19 cellular contexts compared by ENCODE assay signal in the genomic region with DNA sequence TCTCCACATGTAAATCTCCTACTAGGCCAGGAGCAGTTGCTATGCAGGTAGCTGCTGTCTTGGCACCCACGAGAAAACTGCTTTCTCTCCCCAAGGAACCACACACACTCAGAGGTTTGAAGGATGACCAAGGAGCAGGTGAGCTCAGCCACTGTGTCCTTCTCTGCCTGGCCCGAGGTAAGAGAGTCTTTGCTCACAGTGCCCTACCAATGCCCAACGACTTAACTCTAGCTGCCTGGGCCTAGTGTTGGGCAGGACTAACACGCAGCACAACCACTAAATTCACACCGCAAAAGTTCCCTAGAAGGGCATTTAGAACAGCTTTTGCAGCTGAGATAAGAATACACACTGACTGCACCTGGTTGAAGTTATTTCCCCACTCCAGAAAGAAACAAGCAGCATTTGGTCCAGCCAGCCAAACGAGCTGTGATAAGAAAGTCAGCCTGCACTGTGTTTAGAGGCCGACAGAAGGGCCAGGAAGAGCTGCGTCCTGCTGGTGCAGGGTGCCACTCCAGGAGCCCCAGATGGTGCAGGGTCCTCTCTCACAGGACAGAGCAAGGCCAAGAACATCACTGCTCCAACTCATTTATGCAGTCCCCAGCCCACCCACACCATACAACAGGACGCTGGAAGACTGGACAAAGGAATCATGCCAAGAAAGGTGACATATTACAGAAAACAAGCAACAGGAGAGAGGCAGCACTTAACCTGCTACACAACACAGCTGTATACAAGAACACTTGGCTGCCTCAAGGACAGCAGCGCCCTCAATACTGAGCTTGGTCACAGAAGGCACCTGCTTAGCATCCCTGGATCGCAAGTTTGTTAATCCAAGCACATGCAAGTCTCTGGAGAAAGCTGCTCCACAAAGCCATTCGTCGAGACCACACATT. TPM values are rescaled to one million over a fixed set of nuclear protein-coding genes. Genes with fewer than 3 reads are reported as not detected.
DNase-seq lines count a peak whose midpoint lies in the region; ATAC-seq, FAIRE-seq and TF ChIP-seq lines count a peak whose summit lies in the region.
"Had no signal": no experiment of that assay in that cellular context is flagged by ENCODE, and none has a peak within 500 bp of the region (broad histone marks: within the 10 kb centered on the region; RNA-seq: fewer than 3 reads in every experiment).

No MANE protein-coding gene starts in this region.

- 52 to 57% (median 57%) methylated on average over 12 to 13 of the region's 13 CpGs for WGBS in heart left ventricle, 4 donors
- 25 to 26% methylated on average over 13 of the region's 13 CpGs for WGBS in pancreas, 2 donors

- DNase-seq in DMS 273 (lab: John Stamatoyannopoulos, UW; ENCODE audit: unreplicated experiment) (peak; percentile 58), DMS 273 treated with DMSO at 0.1 percent for 48 hours (lab: John Stamatoyannopoulos, UW) (no peak), Panc1 (ENCODE audit: low read depth, low spot score) (no peak), heart left ventricle (peak in 1 of 5 donors; percentile 32), pancreas (no peak), NCI-H748 treated with DMSO at 0.1 percent for 48 hours (lab: John Stamatoyannopoulos, UW) (no peak)
- no peak for DNase-seq in stimulated activated CD4-positive, alpha-beta T cell treated with anti-CD3 and anti-CD28 coated beads, Interleukin-4, amount 100 ng/mL, for 1 hour
- DNase-seq: activated CD8-positive, alpha-beta T cell treated with anti-CD3 and anti-CD28 coated beads for 36 hours; activated gamma-delta T cell treated with Interleukin-2 at 50 U/mL for 16 hours; kidney glomerular epithelial cell; NCI-H1105 treated with DMSO at 0.1 percent for 48 hours; NCI-H446 treated with DMSO at 0.1 percent for 48 hours; RPMI8226; small intestine; T-helper 9 cell had no signal

- no peak for TF ChIP-seq CTCF in Panc1 (IDR thresholded peaks at IDR 0.05)
- TF ChIP-seq CTCF in heart left ventricle (IDR thresholded peaks at IDR 0.05), result no peak
- no peak for TF ChIP-seq CTCF in pancreas (IDR thresholded peaks at IDR 0.05)

- POLR2A ChIA-PET in Panc1 (lab: Charles Lee), result interaction anchor here (1.1 to 1.4 kb wide), 2 partner anchors 9 to 15 kb away, joined by 3 to 12 read pairs; no protein-coding TSS in a partner anchor

- no TSS peak for BruUV-seq in Panc1 (replicated peaks; lab: Mats Ljungman, UMichigan)

- no peak overlapping the region for H3K4me3 ChIP-seq in Panc1 (ENCODE audit: low read depth in 2 of 2, low read length in 2 of 2)
- no peak overlapping the region for H3K4me3 ChIP-seq in heart left ventricle
- no peak overlapping the region for H3K4me3 ChIP-seq in pancreas
- H3K4me3 ChIP-seq: suprapubic skin had no signal

- no peaks in the 10 kb centered on the region for H3K36me3 ChIP-seq in Panc1 (ENCODE audit: control insufficient read depth, insufficient read depth, low read length)
- H3K36me3 ChIP-seq in heart left ventricle, result no peaks in the 10 kb centered on the region
- H3K36me3 ChIP-seq in pancreas, result no peaks in the 10 kb centered on the region
- H3K36me3 ChIP-seq: suprapubic skin had no signal

- ATAC-seq in Panc1, result 0 out of 2 replicates have a peak, but pooled peaks have one; percentile 44
- ATAC-seq in heart left ventricle, result peak; percentile 48 to 77 (median 58)
- ATAC-seq in pancreas, result peak; percentile 54 to 86 (median 68)
- ATAC-seq in HG02852 (IDR thresholded peaks at IDR 0.05; ENCODE audit: unreplicated experiment), result no peak
- ATAC-seq: activated CD8-positive, alpha-beta T cell treated with anti-CD3 and anti-CD28 coated beads for 36 hours had no signal

- TF ChIP-seq POLR2A in heart left ventricle (IDR thresholded peaks at IDR 0.05), result no peak

- in situ Hi-C loops in Panc1 (cut with HindIII; ENCODE audit: low pct_unique_long_range_greater_than_20kb, low sequenced_read_pairs), result no loop called here

- no peaks in the 10 kb centered on the region for H3K9me3 ChIP-seq in Panc1 (ENCODE audit: control insufficient read depth, insufficient read depth, low read depth, low read length)
- no peaks in the 10 kb centered on the region for H3K9me3 ChIP-seq in heart left ventricle
- no peaks in the 10 kb centered on the region for H3K9me3 ChIP-seq in pancreas
- H3K9me3 ChIP-seq: suprapubic skin had no signal

- intact Hi-C loops in Panc1 (cut with micrococcal nuclease; ENCODE audit: unreplicated experiment) (no loop called here), heart left ventricle (cut with DNase I) (loop anchor here in 1 of 10 donors (2.0 kb wide), 1 partner anchor 14 kb away; no protein-coding TSS in a partner anchor), pancreas (cut with DNase I) (no loop called here)

- H3K27ac ChIP-seq in Panc1 (ENCODE audit: low read length), result no peak overlapping the region
- H3K27ac ChIP-seq in heart left ventricle, result peak overlapping the region in 10 of 12 donors; percentile 13 to 71 (median 31)
- H3K27ac ChIP-seq in pancreas, result peak overlapping the region in 2 of 4 donors; percentile 28 to 35
- H3K27ac ChIP-seq: 22Rv1, suprapubic skin had no signal

- no peaks in the 10 kb centered on the region for H3K27me3 ChIP-seq in Panc1 (ENCODE audit: control insufficient read depth, insufficient read depth, low read length)
- no peaks in the 10 kb centered on the region for H3K27me3 ChIP-seq in heart left ventricle
- no peaks in the 10 kb centered on the region for H3K27me3 ChIP-seq in pancreas
- H3K27me3 ChIP-seq: suprapubic skin had no signal

- FAIRE-seq in pancreas (lab: Jason Lieb, UNC), result no peak
- FAIRE-seq: endothelial cell of umbilical vein, small intestine had no signal

- peaks cover 16% of the 10 kb centered on the region for H3K4me1 ChIP-seq in Panc1 (ENCODE audit: control insufficient read depth, insufficient read depth, low read length)
- peaks cover 0 to 65% (median 36%) of the 10 kb centered on the region in 12 donors for H3K4me1 ChIP-seq in heart left ventricle
- peaks cover 24 to 39% (median 32%) of the 10 kb centered on the region in 3 donors for H3K4me1 ChIP-seq in pancreas

- CTCF ChIA-PET in Panc1 (lab: Charles Lee), result interaction anchor here (0.6 kb wide), 1 partner anchor 53 kb away, joined by 7 read pairs; a partner anchor contains a TSS

RNA-seq across cellular contexts. Expression of a gene that starts 12.5 kb away (rescaled TPM):
- 656 TPM for total RNA-seq in Panc1 (2021; ENCODE audit: unreplicated experiment)
- polyA plus RNA-seq in Panc1 (2012; ENCODE audit: insufficient read length), result 717 TPM
- total RNA-seq in heart left ventricle, result 100 to 1,000 TPM; 312 to 407 (median 352) TPM
- 100 to 1,000 TPM; 220 to 308 TPM for polyA plus RNA-seq in heart left ventricle
- total RNA-seq in pancreas, result 100 to 1,000 TPM; 733 to 996 (median 775) TPM
- polyA plus RNA-seq in pancreas, result 100 to 1,000 TPM; 273 to 346 TPM

RNA-seq across cellular contexts. Expression of a gene that starts 12.7 kb away (rescaled TPM):
- total RNA-seq in Panc1 (2021; ENCODE audit: unreplicated experiment), result 303 TPM
- 243 TPM for polyA plus RNA-seq in Panc1 (2012; ENCODE audit: insufficient read length)
- total RNA-seq in heart left ventricle, result 100 to 1,000 TPM; 102 to 237 (median 203) TPM
- 100 to 1,000 TPM in 1 of 2 donors, 10 to 100 TPM in 1; 91.2 to 198 TPM for polyA plus RNA-seq in heart left ventricle
- 100 to 1,000 TPM; 149 to 245 (median 204) TPM for total RNA-seq in pancreas
- 100 to 1,000 TPM; 106 to 158 TPM for polyA plus RNA-seq in pancreas

RNA-seq across cellular contexts. Expression of a gene that starts 53.1 kb away (rescaled TPM):
- total RNA-seq in Panc1 (2021; ENCODE audit: unreplicated experiment) (80.3 TPM), heart left ventricle (10 to 100 TPM; 17.1 to 31.8 (median 21.9) TPM), pancreas (10 to 100 TPM; 16.9 to 44.9 (median 24.2) TPM)
- 36.6 TPM for polyA plus RNA-seq in Panc1 (2012; ENCODE audit: insufficient read length)
- polyA plus RNA-seq in heart left ventricle (10 to 100 TPM in 1 of 2 donors, 1 to 10 TPM in 1; 7.9 to 11.9 TPM), pancreas (10 to 100 TPM; 26.2 to 35.3 TPM)
